Comparison of ENCODE assay signal across 16 cellular contexts in genomic region chr16:64952177-64952576, GRCh38.
A peak's percentile ranks its signal among the peaks of the same experiment; 100 is the strongest.
DNase-seq lines count a peak whose midpoint lies in the region; ATAC-seq, FAIRE-seq and TF ChIP-seq lines count a peak whose summit lies in the region.
"Had no signal": no experiment of that assay in that cellular context is flagged by ENCODE, and none has a peak within 500 bp of the region (broad histone marks: within the 10 kb centered on the region; RNA-seq: fewer than 3 reads in every experiment).

No MANE protein-coding gene starts in this region.

- dilution Hi-C loops in endothelial cell of umbilical vein (cut with MboI; ENCODE audit: extremely low pct_ligation_motif_present, low sequenced_read_pairs): no loop called here

- H3K9ac ChIP-seq in endothelial cell of umbilical vein (replicated peaks; ENCODE audit: extremely low read depth, insufficient read depth, low read length) (no peak overlapping the region), mesenchymal stem cell (ENCODE audit: low read length) (no peak overlapping the region)
- H3K9ac ChIP-seq: BLaER1 had no signal

- H4K20me1 ChIP-seq in endothelial cell of umbilical vein (replicated peaks; ENCODE audit: control insufficient read depth, extremely low read depth, insufficient read depth, low read length): no peaks in the 10 kb centered on the region
- H4K20me1 ChIP-seq: BLaER1 had no signal

- H3K27me3 Mint-ChIP-seq in natural killer cell treated with Interleukin-12 subunit alpha and Interleukin-12 subunit beta and Interleukin-15 and Interleukin-18, amount 100 ng/mL, for 72 hours: no peaks in the 10 kb centered on the region
- H3K27me3 Mint-ChIP-seq: central memory CD8-positive, alpha-beta T cell; stimulated activated memory B cell treated with anti-CD40 and anti-IgM and Interleukin-4, amounts not matched to agents 10 μg/mL and 1 μg/mL and 100 μg/mL, for 72 hours had no signal

- H2BK120ac ChIP-seq in mesenchymal stem cell (ENCODE audit: low read depth, low read length): no peak overlapping the region

- peak; percentile 21 for FAIRE-seq in endothelial cell of umbilical vein (lab: Jason Lieb, UNC)

- H3K27ac Mint-ChIP-seq in natural killer cell treated with Interleukin-12 subunit alpha and Interleukin-12 subunit beta and Interleukin-15 and Interleukin-18, amount 100 ng/mL, for 72 hours: no peak overlapping the region
- H3K27ac Mint-ChIP-seq: stimulated activated memory B cell treated with anti-CD40 and anti-IgM and Interleukin-4, amounts not matched to agents 10 μg/mL and 1 μg/mL and 100 μg/mL, for 72 hours had no signal

- H3K18ac ChIP-seq in mesenchymal stem cell (ENCODE audit: low read depth in 1 of 2, low read length in 2 of 2): no peak overlapping the region

- TF ChIP-seq POLR2A in endothelial cell of umbilical vein (IDR thresholded peaks at IDR 0.05; ENCODE audit: low read depth, low read length): no peak

- H3K9me3 ChIP-seq in endothelial cell of umbilical vein (replicated peaks; ENCODE audit: control insufficient read depth, insufficient read depth, low read length) (no peaks in the 10 kb centered on the region), mesenchymal stem cell (ENCODE audit: control insufficient read depth, low read length) (no peaks in the 10 kb centered on the region)

- H3K79me2 ChIP-seq in endothelial cell of umbilical vein (ENCODE audit: control insufficient read depth, insufficient read depth, low read length): no peaks in the 10 kb centered on the region

- no peak overlapping the region for H3K14ac ChIP-seq in mesenchymal stem cell (ENCODE audit: low read length in 2 of 2)

- no peak overlapping the region for H3K23ac ChIP-seq in mesenchymal stem cell (ENCODE audit: low read length in 2 of 2)

- no peak overlapping the region for H4K91ac ChIP-seq in mesenchymal stem cell (ENCODE audit: low read length)

- H3K36me3 Mint-ChIP-seq in natural killer cell treated with Interleukin-12 subunit alpha and Interleukin-12 subunit beta and Interleukin-15 and Interleukin-18, amount 100 ng/mL, for 72 hours: no peaks in the 10 kb centered on the region
- H3K36me3 Mint-ChIP-seq: stimulated activated memory B cell treated with anti-CD40 and anti-IgM and Interleukin-4, amounts not matched to agents 10 μg/mL and 1 μg/mL and 100 μg/mL, for 72 hours had no signal

- CTCF ChIA-PET in endothelial cell of umbilical vein (lab: Charles Lee): no interaction called here

- POLR2A ChIA-PET in endothelial cell of umbilical vein (lab: Charles Lee): no interaction called here

- H3K9me3 Mint-ChIP-seq in natural killer cell treated with Interleukin-12 subunit alpha and Interleukin-12 subunit beta and Interleukin-15 and Interleukin-18, amount 100 ng/mL, for 72 hours: peaks cover 17% of the 10 kb centered on the region

- peak; percentile 67 for ATAC-seq in HG02610 (IDR thresholded peaks at IDR 0.05; ENCODE audit: unreplicated experiment)
- no peak for ATAC-seq in natural killer cell treated with Interleukin-12 subunit alpha and Interleukin-12 subunit beta and Interleukin-15 and Interleukin-18, amount 100 ng/mL, for 72 hours
- ATAC-seq: stimulated activated memory B cell treated with anti-CD40 and anti-IgM and Interleukin-4, amounts not matched to agents 10 μg/mL and 1 μg/mL and 100 μg/mL, for 72 hours had no signal

- H3K27me3 ChIP-seq in endothelial cell of umbilical vein (ENCODE audit: control insufficient read depth in 2 of 2, insufficient read depth in 2 of 2, low read length in 2 of 2) (no peaks in the 10 kb centered on the region), mesenchymal stem cell (ENCODE audit: control insufficient read depth in 1 of 2, insufficient read depth in 1 of 2, low read length in 2 of 2) (no peaks in the 10 kb centered on the region)
- H3K27me3 ChIP-seq: BLaER1 had no signal

- H2AFZ ChIP-seq in endothelial cell of umbilical vein (ENCODE audit: low read depth, low read length) (no peak overlapping the region), mesenchymal stem cell (ENCODE audit: low read depth, low read length) (no peak overlapping the region)

- no TSS peak for BruUV-seq in endothelial cell of umbilical vein (replicated peaks; lab: Mats Ljungman, UMichigan)

- H3K4ac ChIP-seq in mesenchymal stem cell (ENCODE audit: low read depth in 1 of 2, low read length in 2 of 2): no peak overlapping the region

- H3K36me3 ChIP-seq in endothelial cell of umbilical vein (ENCODE audit: control insufficient read depth in 2 of 2, extremely low read depth in 1 of 2, insufficient read depth in 2 of 2, low read length in 2 of 2) (no peaks in the 10 kb centered on the region), mesenchymal stem cell (ENCODE audit: control insufficient read depth in 1 of 2, insufficient read depth in 2 of 2, low read depth in 1 of 2, low read length in 2 of 2) (peaks cover 14 to 81% of the 10 kb centered on the region in 2 experiments)
- H3K36me3 ChIP-seq: BLaER1 had no signal

- no peak overlapping the region for H2BK15ac ChIP-seq in mesenchymal stem cell (ENCODE audit: low read depth, poor library complexity, severe bottlenecking)

- no peaks in the 10 kb centered on the region for H3K4me1 Mint-ChIP-seq in natural killer cell treated with Interleukin-12 subunit alpha and Interleukin-12 subunit beta and Interleukin-15 and Interleukin-18, amount 100 ng/mL, for 72 hours (ENCODE audit: low read depth in 2 of 2)
- H3K4me1 Mint-ChIP-seq: central memory CD8-positive, alpha-beta T cell; stimulated activated memory B cell treated with anti-CD40 and anti-IgM and Interleukin-4, amounts not matched to agents 10 μg/mL and 1 μg/mL and 100 μg/mL, for 72 hours had no signal

- no peak overlapping the region for H3K4me2 ChIP-seq in endothelial cell of umbilical vein (ENCODE audit: insufficient read depth, low read length)
- no peak overlapping the region for H3K4me2 ChIP-seq in mesenchymal stem cell (ENCODE audit: low read length, poor library complexity, severe bottlenecking)
- H3K4me2 ChIP-seq: BLaER1 had no signal

- peaks cover 14% of the 10 kb centered on the region for H3K4me1 ChIP-seq in endothelial cell of umbilical vein (ENCODE audit: control insufficient read depth, extremely low read depth, insufficient read depth, low read length)
- no peaks in the 10 kb centered on the region for H3K4me1 ChIP-seq in mesenchymal stem cell (ENCODE audit: control insufficient read depth, insufficient read depth, low read depth, low read length)
- H3K4me1 ChIP-seq: BLaER1 had no signal

- DNase-seq in AG08395 (ENCODE audit: low spot score): peak; percentile 38
- peak; percentile 58 for DNase-seq in endothelial cell of umbilical vein (ENCODE audit: low read depth, low spot score)
- DNase-seq in mesenchymal stem cell: peak; percentile 93
- DNase-seq in stimulated activated CD8-positive, alpha-beta memory T cell treated with anti-CD3 and anti-CD28 coated beads, Interleukin-4, amount 100 ng/mL, for 48 hours: no peak
- no peak for DNase-seq in cortex of kidney (lab: John Stamatoyannopoulos, UW)
- DNase-seq in natural killer cell treated with Interleukin-12 subunit alpha and Interleukin-12 subunit beta and Interleukin-15 and Interleukin-18, amount 100 ng/mL, for 72 hours (ENCODE audit: low spot score): no peak
- no peak for DNase-seq in activated naive CD4-positive, alpha-beta T cell treated with Interleukin-2 at 50 U/mL for 16 hours
- DNase-seq: activated CD4-positive, alpha-beta T cell treated with anti-CD3 and anti-CD28 coated beads for 4 hours; Karpas-422; NCI-H2171; nucleus accumbens; stimulated activated CD4-positive, alpha-beta T cell treated with anti-CD3 and anti-CD28 coated beads, Interleukin-1b, Interleukin-23, amount 100 ng/mL, for 48 hours had no signal

- no peak overlapping the region for H3K4me3 ChIP-seq in endothelial cell of umbilical vein (replicated peaks in 1 of 3; ENCODE audit: insufficient read depth in 1 of 3, low read depth in 1 of 3, low read length in 3 of 3)
- H3K4me3 ChIP-seq in mesenchymal stem cell (ENCODE audit: insufficient read depth in 1 of 2, low read depth in 1 of 2, low read length in 2 of 2): no peak overlapping the region
- H3K4me3 ChIP-seq: BLaER1 had no signal

- no peak overlapping the region for H2AK5ac ChIP-seq in mesenchymal stem cell (ENCODE audit: low read length, severe bottlenecking)

- TF ChIP-seq CTCF in endothelial cell of umbilical vein (IDR thresholded peaks at IDR 0.05; ENCODE audit: extremely low read depth in 1 of 2, insufficient read depth in 1 of 2, low read depth in 1 of 2, low read length in 2 of 2): no peak

- no peak overlapping the region for H4K8ac ChIP-seq in mesenchymal stem cell (ENCODE audit: low read length)

- no peak overlapping the region for H3K4me3 Mint-ChIP-seq in natural killer cell treated with Interleukin-12 subunit alpha and Interleukin-12 subunit beta and Interleukin-15 and Interleukin-18, amount 100 ng/mL, for 72 hours
- H3K4me3 Mint-ChIP-seq: central memory CD8-positive, alpha-beta T cell; stimulated activated memory B cell treated with anti-CD40 and anti-IgM and Interleukin-4, amounts not matched to agents 10 μg/mL and 1 μg/mL and 100 μg/mL, for 72 hours had no signal

- H3K9me1 ChIP-seq in endothelial cell of umbilical vein (replicated peaks; ENCODE audit: control insufficient read depth, extremely low read depth, insufficient read depth, low read length): no peaks in the 10 kb centered on the region

- no peak overlapping the region for H2BK12ac ChIP-seq in mesenchymal stem cell (ENCODE audit: low read length in 2 of 2)

- H2BK5ac ChIP-seq in mesenchymal stem cell (ENCODE audit: low read depth, low read length, poor library complexity, severe bottlenecking): no peak overlapping the region

- no peak overlapping the region for H3K27ac ChIP-seq in endothelial cell of umbilical vein (ENCODE audit: insufficient read depth, low read depth, low read length)
- H3K27ac ChIP-seq in mesenchymal stem cell (ENCODE audit: low read length, poor library complexity, severe bottlenecking): no peak overlapping the region
- H3K27ac ChIP-seq: BLaER1 had no signal

- no peaks in the 10 kb centered on the region for H3K79me1 ChIP-seq in mesenchymal stem cell (replicated peaks; ENCODE audit: low read length, poor library complexity, severe bottlenecking)

- intact Hi-C loops in endothelial cell of umbilical vein (cut with micrococcal nuclease): no loop called here

TF ChIP-seq in endothelial cell of umbilical vein, 7 proteins besides CTCF, POLR2A, EP300 and RAD21 (continues in another document):
- TF ChIP-seq EZH2 (IDR thresholded peaks at IDR 0.05; ENCODE audit: borderline replicate concordance, low read depth, low read length, severe bottlenecking) (no peak), MAX (IDR thresholded peaks at IDR 0.05; ENCODE audit: insufficient read depth, insufficient read length) (no peak), MYC (IDR thresholded peaks at IDR 0.05; ENCODE audit: low read depth, low read length) (no peak), POLR2AphosphoS5 (IDR thresholded peaks at IDR 0.05; ENCODE audit: insufficient read depth, low read depth, low read length) (no peak), JUN (IDR thresholded peaks at IDR 0.05; ENCODE audit: borderline replicate concordance, insufficient read depth, insufficient read length, low read depth) (no peak), GATA2 (IDR thresholded peaks at IDR 0.05; ENCODE audit: insufficient read depth, insufficient read length, low read depth, low read length) (no peak)

Comparison
In these comparisons a context has a peak if more than half of its experiments do, and no peak if none do; other contexts are left out.
1. DNase-seq: peak in AG08395 (single experiment), endothelial cell of umbilical vein (single experiment) and mesenchymal stem cell (single experiment); none in stimulated activated CD8-positive, alpha-beta memory T cell treated with anti-CD3 and anti-CD28 coated beads, Interleukin-4, amount 100 ng/mL, for 48 hours (single experiment), cortex of kidney (single experiment), natural killer cell treated with Interleukin-12 subunit alpha and Interleukin-12 subunit beta and Interleukin-15 and Interleukin-18, amount 100 ng/mL, for 72 hours (single experiment) and activated naive CD4-positive, alpha-beta T cell treated with Interleukin-2 at 50 U/mL for 16 hours (single experiment).